In the genomic region with DNA sequence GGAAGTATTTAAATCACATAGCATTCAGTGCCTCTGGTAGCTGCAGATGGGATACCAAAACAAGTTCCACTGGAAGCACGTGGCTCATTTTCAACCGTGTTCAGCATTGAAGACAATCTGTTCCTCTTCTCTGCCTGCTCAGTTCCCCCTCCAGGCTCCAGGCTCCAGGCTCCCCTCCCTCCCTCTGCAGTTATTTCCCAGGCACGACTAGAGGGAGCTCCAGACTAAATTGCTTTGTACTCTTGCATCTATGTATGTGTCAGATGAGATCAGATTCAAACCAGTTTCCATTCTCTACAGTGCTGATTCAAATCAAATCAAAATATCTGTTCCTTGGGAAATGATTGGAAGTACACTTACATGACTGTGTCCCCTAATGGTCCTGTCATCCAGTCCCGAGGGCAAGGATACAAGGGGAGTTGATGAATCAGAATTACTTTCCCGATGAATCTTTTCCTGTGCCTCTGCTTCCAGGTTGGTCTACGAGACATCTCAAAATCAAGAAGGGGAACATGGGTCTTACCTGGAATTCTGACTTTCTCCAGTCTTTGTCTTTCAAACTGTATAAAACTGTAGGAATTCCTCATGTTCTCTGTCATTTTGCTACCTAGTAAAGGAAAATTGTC, we compare ENCODE assay signal across 9 cellular contexts.
DNase-seq lines count a peak whose midpoint lies in the region; ATAC-seq and TF ChIP-seq lines count a peak whose summit lies in the region.
"Had no signal": no experiment of that assay in that cellular context is flagged by ENCODE, and none has a peak within 500 bp of the region (broad histone marks: within the 10 kb centered on the region; RNA-seq: fewer than 3 reads in every experiment).

No MANE protein-coding gene starts in this region.

- H3K9me3 ChIP-seq in liver (ENCODE audit: control insufficient read depth in 4 of 4, low read length in 3 of 4) (no peaks in the 10 kb centered on the region), ascending aorta (no peaks in the 10 kb centered on the region)

- H3K9me3 Mint-ChIP-seq in activated T-cell treated with anti-CD3 and anti-CD28 coated beads, Interleukin-2, amount 50 U/mL, for 72 hours, result peaks cover 0 to 2% of the 10 kb centered on the region in 2 donors

- no peak overlapping the region for H3K27ac ChIP-seq in liver (ENCODE audit: low read depth in 1 of 2, low read length in 2 of 2)
- H3K27ac ChIP-seq in ascending aorta, result no peak overlapping the region

- no peak overlapping the region for H3K9ac ChIP-seq in liver (ENCODE audit: low read depth in 1 of 2, low read length in 2 of 2)

- H3K4me1 Mint-ChIP-seq in activated T-cell treated with anti-CD3 and anti-CD28 coated beads, Interleukin-2, amount 50 U/mL, for 72 hours (ENCODE audit: low read depth), result no peaks in the 10 kb centered on the region
- H3K4me1 Mint-ChIP-seq: central memory CD8-positive, alpha-beta T cell had no signal

- TF ChIP-seq CTCF in astrocyte of the cerebellum (IDR thresholded peaks at IDR 0.05; ENCODE audit: low read depth, low read length, missing control alignments) (peak; percentile 72), liver (IDR thresholded peaks at IDR 0.05; ENCODE audit: low read depth, low read length, missing input control) (peak; percentile 20), ascending aorta (IDR thresholded peaks at IDR 0.05) (no peak)

- no peaks in the 10 kb centered on the region for H3K36me3 ChIP-seq in liver (ENCODE audit: control insufficient read depth in 4 of 4, insufficient read depth in 3 of 4, low read depth in 1 of 4, low read length in 3 of 4)
- H3K36me3 ChIP-seq in ascending aorta, result no peaks in the 10 kb centered on the region

- in situ Hi-C loops in astrocyte of the cerebellum (cut with HindIII; ENCODE audit: low sequenced_read_pairs), result no loop called here

- no peak for ATAC-seq in activated T-cell treated with anti-CD3 and anti-CD28 coated beads, Interleukin-2, amount 50 U/mL, for 72 hours (replicated peaks in 1 of 2)
- ATAC-seq in HG03565 (IDR thresholded peaks at IDR 0.05; ENCODE audit: unreplicated experiment), result no peak

- intact Hi-C loops in ascending aorta (cut with DNase I), result no loop called here

- no peak overlapping the region for H3K27ac Mint-ChIP-seq in activated T-cell treated with anti-CD3 and anti-CD28 coated beads, Interleukin-2, amount 50 U/mL, for 72 hours

- WGBS in liver, result 38% methylated on average over 6 of the region's 6 CpGs

- TF ChIP-seq RAD21 in liver (IDR thresholded peaks at IDR 0.05), result peak; percentile 62 to 74

- no peaks in the 10 kb centered on the region for H3K36me3 Mint-ChIP-seq in activated T-cell treated with anti-CD3 and anti-CD28 coated beads, Interleukin-2, amount 50 U/mL, for 72 hours (ENCODE audit: insufficient read depth in 2 of 2)

- H3K4me3 Mint-ChIP-seq in activated T-cell treated with anti-CD3 and anti-CD28 coated beads, Interleukin-2, amount 50 U/mL, for 72 hours, result no peak overlapping the region
- H3K4me3 Mint-ChIP-seq: central memory CD8-positive, alpha-beta T cell had no signal

- no peak overlapping the region for H3K4me3 ChIP-seq in astrocyte of the cerebellum (ENCODE audit: low read depth, low read length)
- no peak overlapping the region for H3K4me3 ChIP-seq in liver (ENCODE audit: low read depth in 1 of 3, low read length in 3 of 3)
- no peak overlapping the region for H3K4me3 ChIP-seq in ascending aorta

- H3K4me1 ChIP-seq in liver (ENCODE audit: control insufficient read depth in 4 of 4, insufficient read depth in 4 of 4, low read length in 3 of 4) (no peaks in the 10 kb centered on the region), ascending aorta (no peaks in the 10 kb centered on the region)

- no peaks in the 10 kb centered on the region for H3K27me3 Mint-ChIP-seq in activated T-cell treated with anti-CD3 and anti-CD28 coated beads, Interleukin-2, amount 50 U/mL, for 72 hours (ENCODE audit: low read depth)
- H3K27me3 Mint-ChIP-seq: central memory CD8-positive, alpha-beta T cell had no signal

- DNase-seq in C1 segment of cervical spinal cord (lab: John Stamatoyannopoulos, UW) (peak in 9 of 14 donors; percentile 0 to 31 (median 8)), NCI-H146 treated with DMSO at 0.1 percent for 48 hours (lab: John Stamatoyannopoulos, UW; ENCODE audit: unreplicated experiment) (peak; percentile 11), astrocyte of the cerebellum (ENCODE audit: low read depth) (no peak), ascending aorta (ENCODE audit: low spot score in 2 of 2) (no peak), DMS114 treated with DMSO at 0.1 percent for 48 hours (lab: John Stamatoyannopoulos, UW; ENCODE audit: unreplicated experiment) (no peak)
- no peak for DNase-seq in activated T-cell treated with anti-CD3 and anti-CD28 coated beads, Interleukin-2, amount 50 U/mL, for 72 hours

- no peaks in the 10 kb centered on the region for H3K27me3 ChIP-seq in liver (ENCODE audit: control insufficient read depth in 4 of 4, insufficient read depth in 4 of 4, low read length in 3 of 4)
- no peaks in the 10 kb centered on the region for H3K27me3 ChIP-seq in ascending aorta

TF ChIP-seq in liver, 16 proteins besides CTCF, POLR2A, EP300 and RAD21:
- TF ChIP-seq GABPA (IDR thresholded peaks at IDR 0.05 in 1 of 2, conservative IDR thresholded peaks at IDR 0.05 in 1 of 2) (no peak), FOXA2 (IDR thresholded peaks at IDR 0.05) (no peak), NR2F2 (IDR thresholded peaks at IDR 0.05) (no peak), ZBTB33 (IDR thresholded peaks at IDR 0.05) (no peak), SP1 (IDR thresholded peaks at IDR 0.05) (no peak), HNF4A (conservative IDR thresholded peaks at IDR 0.05) (no peak)
- TF ChIP-seq, protein P1, sequence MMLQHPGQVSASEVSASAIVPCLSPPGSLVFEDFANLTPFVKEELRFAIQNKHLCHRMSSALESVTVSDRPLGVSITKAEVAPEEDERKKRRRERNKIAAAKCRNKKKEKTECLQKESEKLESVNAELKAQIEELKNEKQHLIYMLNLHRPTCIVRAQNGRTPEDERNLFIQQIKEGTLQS (IDR thresholded peaks at IDR 0.05), result no peak
- TF ChIP-seq, protein P2, sequence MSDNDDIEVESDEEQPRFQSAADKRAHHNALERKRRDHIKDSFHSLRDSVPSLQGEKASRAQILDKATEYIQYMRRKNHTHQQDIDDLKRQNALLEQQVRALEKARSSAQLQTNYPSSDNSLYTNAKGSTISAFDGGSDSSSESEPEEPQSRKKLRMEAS (IDR thresholded peaks at IDR 0.05), result no peak
TF ChIP-seq in liver: peak in this region for 0.

Comparison
In these comparisons a context has a peak if more than half of its experiments do, and no peak if none do; other contexts are left out.
1. DNase-seq: peak in C1 segment of cervical spinal cord (9 of 14) and NCI-H146 treated with DMSO at 0.1 percent for 48 hours (single experiment); none in astrocyte of the cerebellum (single experiment), activated T-cell treated with anti-CD3 and anti-CD28 coated beads, Interleukin-2, amount 50 U/mL, for 72 hours (0 of 2), ascending aorta (0 of 2) and DMS114 treated with DMSO at 0.1 percent for 48 hours (single experiment).
2. CTCF ChIP-seq: peak in astrocyte of the cerebellum (single experiment) and liver (single experiment); none in ascending aorta (0 of 3).